In the genomic region with DNA sequence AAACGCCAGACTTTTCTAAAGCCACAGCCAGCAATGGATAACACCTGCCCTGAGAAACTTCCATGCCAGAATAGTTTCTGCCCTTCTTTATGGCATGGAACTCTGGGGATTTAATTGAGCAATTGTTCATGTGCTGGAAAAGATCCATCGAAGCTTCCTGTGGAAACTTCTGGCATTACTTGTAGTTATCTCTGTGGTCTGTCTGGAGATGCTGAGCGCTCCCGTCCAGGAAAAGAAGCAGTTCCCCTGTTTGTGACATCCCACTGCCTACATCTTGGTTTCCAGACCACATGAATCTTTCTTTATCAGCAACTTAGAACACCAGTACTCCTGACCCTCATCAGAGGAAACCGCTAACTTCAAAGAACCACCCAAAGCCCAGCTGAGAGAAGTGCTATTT, we compare ENCODE assay signal across 24 cellular contexts. TPM values are rescaled to one million over a fixed set of nuclear protein-coding genes. Genes with fewer than 3 reads are reported as not detected.
"Had no signal": no experiment of that assay in that cellular context is flagged by ENCODE, and none has a peak within 500 bp of the region (broad histone marks: within the 10 kb centered on the region; RNA-seq: fewer than 3 reads in every experiment).

No MANE protein-coding gene starts in this region.

- H3K36me3 Mint-ChIP-seq: brain, natural killer cell had no signal

- H3K4me1 Mint-ChIP-seq: activated CD4-positive, alpha-beta memory T cell treated with anti-CD3 and anti-CD28 coated beads, Interleukin-2, amount 10 ng/mL, durations not matched to agents 7 days and 5 days; brain; natural killer cell had no signal

- H3K4me3 Mint-ChIP-seq: activated CD4-positive, alpha-beta memory T cell treated with anti-CD3 and anti-CD28 coated beads, Interleukin-2, amount 10 ng/mL, durations not matched to agents 7 days and 5 days; activated CD4-positive, alpha-beta T cell treated with anti-CD3 and anti-CD28 coated beads for 36 hours; activated naive CD8-positive, alpha-beta T cell; brain; natural killer cell had no signal

- H3K27ac Mint-ChIP-seq: activated CD4-positive, alpha-beta memory T cell treated with anti-CD3 and anti-CD28 coated beads, Interleukin-2, amount 10 ng/mL, durations not matched to agents 7 days and 5 days; activated CD4-positive, alpha-beta T cell treated with anti-CD3 and anti-CD28 coated beads for 36 hours; activated naive CD8-positive, alpha-beta T cell; brain; natural killer cell; progenitor cell of endocrine pancreas had no signal

- H3K4me3 ChIP-seq: coronary artery, gastrocnemius medialis, heart left ventricle, right atrium auricular region, tibial nerve, uterus had no signal

- DNase-seq: activated CD4-positive, alpha-beta memory T cell treated with anti-CD3 and anti-CD28 coated beads, Interleukin-2, amount 10 ng/mL, durations not matched to agents 7 days and 5 days; activated CD4-positive, alpha-beta T cell treated with anti-CD3 and anti-CD28 coated beads for 36 hours; activated effector memory CD4-positive, alpha-beta T cell treated with anti-CD3 and anti-CD28 coated beads, Interleukin-2, amount 50 U/mL, for 16 hours; activated T-cell treated with anti-CD3 and anti-CD28 coated beads, Interleukin-2, amount 50 U/mL, for 48 hours; amygdala; central memory CD4-positive, alpha-beta T cell; effector CD8-positive, alpha-beta T cell; gastrocnemius medialis; heart left ventricle; mammary epithelial cell; natural killer cell; occipital lobe; small intestine; stimulated activated CD4-positive, alpha-beta T cell treated with anti-CD3 and anti-CD28 coated beads, Interleukin-4, amount 100 ng/mL, for 4 hours; stimulated activated CD8-positive, alpha-beta memory T cell treated with anti-CD3 and anti-CD28 coated beads, Interleukin-4, amount 100 ng/mL, for 48 hours; stimulated activated naive CD4-positive, alpha-beta T cell treated with Interleukin-2 at 50 U/mL for 16 hours; substantia nigra; uterus had no signal

- ATAC-seq: activated CD4-positive, alpha-beta T cell treated with anti-CD3 and anti-CD28 coated beads for 36 hours; gastrocnemius medialis; heart left ventricle; natural killer cell had no signal

- H3K9me3 Mint-ChIP-seq: activated CD4-positive, alpha-beta memory T cell treated with anti-CD3 and anti-CD28 coated beads, Interleukin-2, amount 10 ng/mL, durations not matched to agents 7 days and 5 days; brain; natural killer cell had no signal

- H3K27me3 Mint-ChIP-seq: activated naive CD8-positive, alpha-beta T cell had no signal

RNA-seq across cellular contexts. Expression of a gene that starts 24.6 kb away (rescaled TPM):
- total RNA-seq: mammary epithelial cell had no signal
